ENCODE assay signal across 9 cellular contexts in the genomic region with DNA sequence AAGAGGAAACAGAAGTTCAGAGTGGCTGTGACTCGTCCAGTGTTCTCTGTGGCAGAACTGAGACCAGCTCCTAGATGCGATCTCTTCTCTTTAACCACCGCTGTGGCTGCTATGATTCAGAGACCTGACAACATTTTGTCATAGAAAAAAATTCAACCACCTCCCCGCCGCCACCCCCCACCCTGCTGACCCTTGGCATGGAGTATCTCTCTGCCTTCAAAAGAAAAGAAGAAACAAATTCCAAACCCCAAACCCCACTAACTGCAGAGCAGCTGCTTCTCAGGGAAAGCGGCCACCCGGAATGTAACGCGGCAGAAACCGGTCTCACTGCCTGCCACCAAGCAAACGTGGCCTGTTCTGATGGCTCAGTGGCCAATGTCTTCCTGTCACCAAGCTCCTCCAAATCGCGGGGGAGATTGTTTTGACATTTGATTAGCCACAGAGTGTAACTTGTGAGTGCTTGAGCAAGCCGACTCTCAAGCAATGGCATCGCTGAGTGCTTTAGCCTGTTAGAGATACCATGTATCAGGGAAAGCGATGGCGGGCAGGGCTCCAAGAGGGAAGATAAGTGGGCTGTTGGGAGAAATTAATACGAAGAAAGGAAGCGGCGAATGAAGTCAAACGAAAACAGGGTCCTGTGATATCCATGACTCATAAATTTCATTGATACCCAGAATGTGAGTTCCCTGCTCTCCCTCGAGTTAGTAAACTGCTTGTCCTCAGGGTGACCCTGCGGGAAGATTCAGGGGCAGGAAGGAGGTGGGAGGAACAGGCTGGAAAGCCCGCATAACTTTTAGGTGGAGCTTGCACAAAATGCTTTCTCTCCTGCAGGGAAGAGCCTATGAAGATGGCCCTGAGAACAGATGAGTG. TPM values are rescaled to one million over a fixed set of nuclear protein-coding genes. Genes with fewer than 3 reads are reported as not detected.
DNase-seq lines count a peak whose midpoint lies in the region; ATAC-seq lines count a peak whose summit lies in the region.
"Had no signal": no experiment of that assay in that cellular context is flagged by ENCODE, and none has a peak within 500 bp of the region (broad histone marks: within the 10 kb centered on the region; RNA-seq: fewer than 3 reads in every experiment).

No MANE protein-coding gene starts in this region.

- peak overlapping the region; percentile 47 for H3K4me3 Mint-ChIP-seq in stimulated activated effector memory CD8-positive, alpha-beta T cell treated with anti-CD3 and anti-CD28 coated beads, Interleukin-12 subunit alpha, Interleukin-12 subunit beta, amount 100 ng/mL, for 72 hours
- H3K4me3 Mint-ChIP-seq: T-cell had no signal

- H3K4me3 ChIP-seq in H7 (ENCODE audit: insufficient read depth, low read depth, low read length), result no peak overlapping the region

- DNase-seq in activated CD4-positive, CD25-positive, alpha-beta regulatory T cell (lab: John Stamatoyannopoulos, UW), result no peak
- peak in 2 of 3 experiments; percentile 31 to 37 for DNase-seq in activated CD8-positive, alpha-beta memory T cell treated with anti-CD3 and anti-CD28 coated beads for 48 hours (ENCODE audit: low read depth in 2 of 3, low spot score in 2 of 3)
- DNase-seq in kidney glomerular epithelial cell (lab: John Stamatoyannopoulos, UW) (peak; percentile 32), DMS53 treated with DMSO at 0.1 percent for 48 hours (lab: John Stamatoyannopoulos, UW; ENCODE audit: unreplicated experiment) (no peak), H7 (no peak), NCI-H1105 treated with DMSO at 0.1 percent for 48 hours (lab: John Stamatoyannopoulos, UW) (no peak)
- DNase-seq in stimulated activated effector memory CD8-positive, alpha-beta T cell treated with anti-CD3 and anti-CD28 coated beads, Interleukin-12 subunit alpha, Interleukin-12 subunit beta, amount 100 ng/mL, for 72 hours (ENCODE audit: low spot score in 2 of 2), result peak; percentile 10 to 63

- no peaks in the 10 kb centered on the region; the same call in 1 of the 2 replicates for H3K27me3 ChIP-seq in H7 (ENCODE audit: control insufficient read depth, insufficient read depth, low read length)

- no peaks in the 10 kb centered on the region for H3K9me3 Mint-ChIP-seq in stimulated activated effector memory CD8-positive, alpha-beta T cell treated with anti-CD3 and anti-CD28 coated beads, Interleukin-12 subunit alpha, Interleukin-12 subunit beta, amount 100 ng/mL, for 72 hours
- H3K9me3 Mint-ChIP-seq: T-cell had no signal

- H3K4me1 Mint-ChIP-seq in stimulated activated effector memory CD8-positive, alpha-beta T cell treated with anti-CD3 and anti-CD28 coated beads, Interleukin-12 subunit alpha, Interleukin-12 subunit beta, amount 100 ng/mL, for 72 hours, result peaks cover 37% of the 10 kb centered on the region

- H3K27ac Mint-ChIP-seq in stimulated activated effector memory CD8-positive, alpha-beta T cell treated with anti-CD3 and anti-CD28 coated beads, Interleukin-12 subunit alpha, Interleukin-12 subunit beta, amount 100 ng/mL, for 72 hours, result no peak overlapping the region
- H3K27ac Mint-ChIP-seq: T-cell had no signal

- H3K36me3 Mint-ChIP-seq in stimulated activated effector memory CD8-positive, alpha-beta T cell treated with anti-CD3 and anti-CD28 coated beads, Interleukin-12 subunit alpha, Interleukin-12 subunit beta, amount 100 ng/mL, for 72 hours, result no peaks in the 10 kb centered on the region
- H3K36me3 Mint-ChIP-seq: T-cell had no signal

- no peaks in the 10 kb centered on the region for H3K36me3 ChIP-seq in H7 (replicated peaks; ENCODE audit: control insufficient read depth, insufficient read depth, low read length)

- peak; percentile 72 to 74 for ATAC-seq in activated CD4-positive, CD25-positive, alpha-beta regulatory T cell treated with anti-CD3 and anti-CD28 coated beads, Interleukin-2, amount 50 U/mL, for 24 hours
- ATAC-seq in stimulated activated effector memory CD8-positive, alpha-beta T cell treated with anti-CD3 and anti-CD28 coated beads, Interleukin-12 subunit alpha, Interleukin-12 subunit beta, amount 100 ng/mL, for 72 hours, result peak; percentile 90
- ATAC-seq: T-cell had no signal

RNA-seq across cellular contexts. Expression of gene TLE3, which starts 44.8 kb away (rescaled TPM):
- total RNA-seq in H7 (2014; rRNA removed; shearing (Covaris generic)), result 83.5 and 108 TPM in 2 replicates

Comparison
In these comparisons a context has a peak if more than half of its experiments do, and no peak if none do; other contexts are left out.
1. DNase-seq: peak in activated CD8-positive, alpha-beta memory T cell treated with anti-CD3 and anti-CD28 coated beads for 48 hours (2 of 3), kidney glomerular epithelial cell (single experiment) and stimulated activated effector memory CD8-positive, alpha-beta T cell treated with anti-CD3 and anti-CD28 coated beads, Interleukin-12 subunit alpha, Interleukin-12 subunit beta, amount 100 ng/mL, for 72 hours (2 of 2); none in activated CD4-positive, CD25-positive, alpha-beta regulatory T cell (0 of 4), DMS53 treated with DMSO at 0.1 percent for 48 hours (single experiment), H7 (single experiment) and NCI-H1105 treated with DMSO at 0.1 percent for 48 hours (single experiment).